In the genomic region with DNA sequence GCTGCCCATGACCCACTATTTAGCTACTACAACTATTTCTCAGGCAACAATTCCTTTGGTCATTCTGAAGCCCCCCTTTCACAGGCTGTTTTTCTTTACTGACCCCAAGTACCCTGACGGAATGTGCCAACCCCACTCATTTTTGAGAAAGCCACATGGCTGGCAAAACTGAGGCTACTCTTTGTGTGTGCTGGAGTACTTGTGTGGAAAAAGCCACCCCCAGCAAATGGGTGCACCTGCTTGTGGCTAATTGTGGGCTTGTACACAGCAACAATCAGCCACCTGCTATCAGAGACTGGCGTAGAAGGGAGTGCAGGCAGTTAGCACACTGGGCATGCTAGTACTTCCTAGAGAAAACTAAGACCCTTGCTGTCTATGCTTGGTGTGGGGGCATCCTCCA, we compare ENCODE assay signal across 17 cellular contexts.
DNase-seq lines count a peak whose midpoint lies in the region; ATAC-seq and TF ChIP-seq lines count a peak whose summit lies in the region.
"Had no signal": no experiment of that assay in that cellular context is flagged by ENCODE, and none has a peak within 500 bp of the region (broad histone marks: within the 10 kb centered on the region; RNA-seq: fewer than 3 reads in every experiment).

No MANE protein-coding gene starts in this region.

- H3K9me3 Mint-ChIP-seq in progenitor cell of endocrine pancreas (ENCODE audit: low read depth), result no peaks in the 10 kb centered on the region
- no peaks in the 10 kb centered on the region for H3K9me3 Mint-ChIP-seq in activated CD8-positive, alpha-beta T cell treated with anti-CD3 and anti-CD28 coated beads for 36 hours
- H3K9me3 Mint-ChIP-seq: HFFc6 had no signal

- H3K27ac Mint-ChIP-seq in progenitor cell of endocrine pancreas, result peak overlapping the region; percentile 73
- H3K27ac Mint-ChIP-seq in activated CD8-positive, alpha-beta T cell treated with anti-CD3 and anti-CD28 coated beads for 36 hours, result no peak overlapping the region
- H3K27ac Mint-ChIP-seq: activated CD4-positive, alpha-beta T cell treated with anti-CD3 and anti-CD28 coated beads for 36 hours; HFFc6 had no signal

- TF ChIP-seq CTCF in progenitor cell of endocrine pancreas (IDR thresholded peaks at IDR 0.05; ENCODE audit: unreplicated experiment), result no peak
- no peak for TF ChIP-seq CTCF in activated CD8-positive, alpha-beta T cell treated with anti-CD3 and anti-CD28 coated beads for 36 hours (IDR thresholded peaks at IDR 0.05)

- intact Hi-C loops in activated CD8-positive, alpha-beta T cell treated with anti-CD3 and anti-CD28 coated beads for 36 hours (cut with micrococcal nuclease), result no loop called here

- peak overlapping the region; percentile 36 for H3K27ac ChIP-seq in epithelial cell of prostate
- H3K27ac ChIP-seq: gastrocnemius medialis, testis had no signal

- POLR2A ChIA-PET in activated CD8-positive, alpha-beta T cell treated with anti-CD3 and anti-CD28 coated beads for 36 hours (lab: Charles Lee), result interaction anchor here (1.0 kb wide), 1 partner anchor 33 kb away, joined by 3 read pairs; no protein-coding TSS in a partner anchor

- no peaks in the 10 kb centered on the region for H3K27me3 Mint-ChIP-seq in progenitor cell of endocrine pancreas
- no peaks in the 10 kb centered on the region for H3K27me3 Mint-ChIP-seq in activated CD8-positive, alpha-beta T cell treated with anti-CD3 and anti-CD28 coated beads for 36 hours
- H3K27me3 Mint-ChIP-seq: activated CD4-positive, alpha-beta T cell treated with anti-CD3 and anti-CD28 coated beads for 36 hours had no signal

- H3K4me3 ChIP-seq in Jurkat, Clone E6-1 (ENCODE audit: low read length), result no peak overlapping the region
- H3K4me3 ChIP-seq: gastrocnemius medialis, testis had no signal

- H3K36me3 Mint-ChIP-seq in progenitor cell of endocrine pancreas (ENCODE audit: insufficient read depth), result peaks cover 5% of the 10 kb centered on the region
- H3K36me3 Mint-ChIP-seq in activated CD8-positive, alpha-beta T cell treated with anti-CD3 and anti-CD28 coated beads for 36 hours (ENCODE audit: low read depth), result no peaks in the 10 kb centered on the region

- H3K4me1 Mint-ChIP-seq in progenitor cell of endocrine pancreas (ENCODE audit: low read depth), result peaks cover 9% of the 10 kb centered on the region
- peaks cover 11% of the 10 kb centered on the region for H3K4me1 Mint-ChIP-seq in activated CD8-positive, alpha-beta T cell treated with anti-CD3 and anti-CD28 coated beads for 36 hours (ENCODE audit: low read depth)

- CTCF ChIA-PET in activated CD8-positive, alpha-beta T cell treated with anti-CD3 and anti-CD28 coated beads for 36 hours (lab: Charles Lee), result interaction anchor here (1.0 to 1.1 kb wide), 2 partner anchors 32 to 74 kb away, joined by 3 read pairs; no protein-coding TSS in a partner anchor

- no peak overlapping the region for H3K4me3 Mint-ChIP-seq in progenitor cell of endocrine pancreas (ENCODE audit: low read depth)
- no peak overlapping the region for H3K4me3 Mint-ChIP-seq in activated CD8-positive, alpha-beta T cell treated with anti-CD3 and anti-CD28 coated beads for 36 hours
- H3K4me3 Mint-ChIP-seq: activated CD4-positive, alpha-beta T cell treated with anti-CD3 and anti-CD28 coated beads for 36 hours; HFFc6 had no signal

- ATAC-seq in esophagus mucosa, result no peak
- ATAC-seq in activated CD8-positive, alpha-beta T cell treated with anti-CD3 and anti-CD28 coated beads for 36 hours, result no peak
- ATAC-seq: activated CD4-positive, alpha-beta T cell treated with anti-CD3 and anti-CD28 coated beads for 36 hours; gastrocnemius medialis had no signal

- DNase-seq in Jurkat, Clone E6-1 (ENCODE audit: low read depth, low spot score), result peak; percentile 69
- peak; percentile 3 for DNase-seq in NCI-H2081 treated with DMSO at 0.1 percent for 48 hours (lab: John Stamatoyannopoulos, UW)
- no peak for DNase-seq in epithelial cell of prostate (ENCODE audit: low read depth, low spot score)
- no peak for DNase-seq in progenitor cell of endocrine pancreas (ENCODE audit: low spot score, unreplicated experiment)
- no peak for DNase-seq in activated CD4-positive, alpha-beta T cell treated with anti-CD3 and anti-CD28 coated beads, Interleukin-2, amount 50 U/mL, for 48 hours
- DNase-seq in activated CD8-positive, alpha-beta T cell treated with anti-CD3 and anti-CD28 coated beads for 36 hours, result no peak
- DNase-seq: activated CD4-positive, alpha-beta T cell treated with anti-CD3 and anti-CD28 coated beads for 36 hours; activated effector memory CD4-positive, alpha-beta T cell treated with Interleukin-2 at 50 U/mL for 16 hours; gastrocnemius medialis; HFFc6; midbrain; MV-4-11; NCI-H2171 treated with DMSO at 0.1 percent for 48 hours; NK-92 treated with Interleukin-12 subunit alpha and Interleukin-12 subunit beta, amount 100 ng/mL, for 24 hours; stimulated activated CD8-positive, alpha-beta memory T cell treated with anti-CD3 and anti-CD28 coated beads, Interleukin-4, amount 100 ng/mL, for 48 hours; testis had no signal

Comparison
In these comparisons a context has a peak if more than half of its experiments do, and no peak if none do; other contexts are left out.
1. DNase-seq: peak in Jurkat, Clone E6-1 (single experiment) and NCI-H2081 treated with DMSO at 0.1 percent for 48 hours (single experiment); none in epithelial cell of prostate (single experiment), progenitor cell of endocrine pancreas (single experiment), activated CD4-positive, alpha-beta T cell treated with anti-CD3 and anti-CD28 coated beads, Interleukin-2, amount 50 U/mL, for 48 hours (0 of 2) and activated CD8-positive, alpha-beta T cell treated with anti-CD3 and anti-CD28 coated beads for 36 hours (single experiment).